Comparison of ENCODE assay signal across 17 cellular contexts in the genomic region with DNA sequence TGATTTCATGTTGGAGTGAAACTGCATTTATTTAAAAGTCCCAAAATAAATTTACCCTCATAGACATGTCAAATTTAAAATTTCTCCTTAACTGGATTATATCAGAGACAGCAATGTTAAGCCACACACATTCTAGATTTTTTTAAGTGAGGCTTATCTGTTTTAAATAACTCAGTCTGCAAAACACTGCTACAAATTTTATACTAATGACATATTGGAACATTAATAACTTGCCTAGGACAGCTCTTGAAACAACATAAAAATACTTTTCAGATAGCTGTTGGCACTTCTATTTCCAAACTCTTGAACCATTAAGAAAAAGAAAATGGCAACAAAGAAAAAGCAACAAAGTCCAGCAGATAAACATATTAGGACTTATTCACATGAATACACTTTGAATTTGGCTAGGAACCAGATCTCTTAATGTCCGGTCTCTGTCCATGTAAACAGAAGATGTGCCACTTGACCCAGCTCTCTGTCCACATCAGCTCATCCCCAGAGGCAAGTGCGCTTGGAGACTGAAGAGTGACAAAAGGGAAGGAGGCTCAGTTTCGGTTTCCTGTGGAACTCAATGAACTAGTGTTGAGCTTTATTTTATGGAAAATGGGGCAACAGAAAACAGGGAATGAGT.
DNase-seq lines count a peak whose midpoint lies in the region; ATAC-seq and TF ChIP-seq lines count a peak whose summit lies in the region.
"Had no signal": no experiment of that assay in that cellular context is flagged by ENCODE, and none has a peak within 500 bp of the region (broad histone marks: within the 10 kb centered on the region; RNA-seq: fewer than 3 reads in every experiment).

No MANE protein-coding gene starts in this region.

- no peaks in the 10 kb centered on the region for H3K27me3 Mint-ChIP-seq in nephron (ENCODE audit: low read depth)
- no peaks in the 10 kb centered on the region for H3K27me3 Mint-ChIP-seq in activated CD4-positive, alpha-beta T cell treated with anti-CD3 and anti-CD28 coated beads for 36 hours

- CTCF ChIA-PET in activated CD4-positive, alpha-beta T cell treated with anti-CD3 and anti-CD28 coated beads for 36 hours (lab: Charles Lee): interaction anchor here (0.6 kb wide), 1 partner anchor 119 kb away, joined by 5 read pairs; no protein-coding TSS in a partner anchor

- H3K27me3 ChIP-seq in KMS-11 (ENCODE audit: insufficient read depth, low read depth): no peaks in the 10 kb centered on the region

- TF ChIP-seq CTCF in KMS-11 (conservative IDR thresholded peaks at IDR 0.05; ENCODE audit: low read depth, low read length) (no peak), nephron (IDR thresholded peaks at IDR 0.05; ENCODE audit: unreplicated experiment in 3 of 3) (no peak)

- POLR2A ChIA-PET in activated CD4-positive, alpha-beta T cell treated with anti-CD3 and anti-CD28 coated beads for 36 hours (lab: Charles Lee): no interaction called here

- H3K4me2 ChIP-seq in KMS-11: peak overlapping the region; percentile 46

- H3K27ac Mint-ChIP-seq in nephron: peak overlapping the region in 2 of 3 experiments; percentile 39 to 82
- no peak overlapping the region for H3K27ac Mint-ChIP-seq in activated CD4-positive, alpha-beta T cell treated with anti-CD3 and anti-CD28 coated beads for 36 hours

- no peak overlapping the region for H3K4me3 ChIP-seq in KMS-11 (IDR thresholded peaks at IDR 0.05; ENCODE audit: insufficient read depth, low read depth, low read length)

- no peaks in the 10 kb centered on the region for H4K20me1 ChIP-seq in KMS-11 (ENCODE audit: insufficient read depth)

- intact Hi-C loops in activated CD4-positive, alpha-beta T cell treated with anti-CD3 and anti-CD28 coated beads for 36 hours (cut with DNase I, micrococcal nuclease): no loop called here

- H3K9ac ChIP-seq in KMS-11: 0 out of 2 replicates have a peak overlapping the region, but pooled peaks have one; percentile 1

- peak overlapping the region; percentile 62 for H3K27ac ChIP-seq in KMS-11

- H3K4me1 ChIP-seq in KMS-11 (ENCODE audit: low read depth, poor library complexity, severe bottlenecking): peaks cover 41% of the 10 kb centered on the region
- H3K4me1 ChIP-seq: Caco-2 had no signal

- peaks cover 54% of the 10 kb centered on the region for H3K9me3 Mint-ChIP-seq in nephron
- peaks cover 24% of the 10 kb centered on the region for H3K9me3 Mint-ChIP-seq in activated CD4-positive, alpha-beta T cell treated with anti-CD3 and anti-CD28 coated beads for 36 hours (ENCODE audit: low read depth)

- no peak overlapping the region for H3K4me3 Mint-ChIP-seq in nephron
- no peak overlapping the region for H3K4me3 Mint-ChIP-seq in activated CD4-positive, alpha-beta T cell treated with anti-CD3 and anti-CD28 coated beads for 36 hours

- no peaks in the 10 kb centered on the region for H3K79me2 ChIP-seq in KMS-11 (ENCODE audit: insufficient read depth, low read depth)

- H3K36me3 ChIP-seq in KMS-11 (ENCODE audit: insufficient read depth): no peaks in the 10 kb centered on the region

- no peak overlapping the region for H2AFZ ChIP-seq in KMS-11 (ENCODE audit: low read depth)

- DNase-seq in MV-4-11 (lab: John Stamatoyannopoulos, UW) (peak; percentile 26), foreskin melanocyte (peak; percentile 27), NCI-H524 treated with DMSO at 0.1 percent for 48 hours (lab: John Stamatoyannopoulos, UW) (no peak)
- no peak for DNase-seq in activated CD4-positive, alpha-beta T cell treated with anti-CD3 and anti-CD28 coated beads for 36 hours
- DNase-seq: AML-193; Caco-2; DMS79; NCI-H1105; NCI-H187 treated with DMSO at 0.1 percent for 48 hours; NCI-H510A treated with DMSO at 0.1 percent for 48 hours; NK-92 treated with Interleukin-12 subunit alpha and Interleukin-12 subunit beta, amount 100 ng/mL, for 24 hours; SIG-M5 had no signal

- peaks cover 5% of the 10 kb centered on the region for H3K4me1 Mint-ChIP-seq in nephron
- no peaks in the 10 kb centered on the region for H3K4me1 Mint-ChIP-seq in activated CD4-positive, alpha-beta T cell treated with anti-CD3 and anti-CD28 coated beads for 36 hours

- no peak for ATAC-seq in activated CD4-positive, alpha-beta T cell treated with anti-CD3 and anti-CD28 coated beads for 36 hours
- no peak for ATAC-seq in GM18868 (IDR thresholded peaks at IDR 0.05; ENCODE audit: unreplicated experiment)
- ATAC-seq: HCT116, Panc1 had no signal

- H3K36me3 Mint-ChIP-seq in nephron (ENCODE audit: low read depth): peaks cover 26% of the 10 kb centered on the region
- peaks cover 1% of the 10 kb centered on the region for H3K36me3 Mint-ChIP-seq in activated CD4-positive, alpha-beta T cell treated with anti-CD3 and anti-CD28 coated beads for 36 hours (ENCODE audit: low read depth)

Comparison
In these comparisons a context has a peak if more than half of its experiments do, and no peak if none do; other contexts are left out.
1. DNase-seq: peak in MV-4-11 (single experiment) and foreskin melanocyte (single experiment); none in activated CD4-positive, alpha-beta T cell treated with anti-CD3 and anti-CD28 coated beads for 36 hours (single experiment) and NCI-H524 treated with DMSO at 0.1 percent for 48 hours (single experiment).